8 cellular contexts compared by ENCODE assay signal in the genomic region with DNA sequence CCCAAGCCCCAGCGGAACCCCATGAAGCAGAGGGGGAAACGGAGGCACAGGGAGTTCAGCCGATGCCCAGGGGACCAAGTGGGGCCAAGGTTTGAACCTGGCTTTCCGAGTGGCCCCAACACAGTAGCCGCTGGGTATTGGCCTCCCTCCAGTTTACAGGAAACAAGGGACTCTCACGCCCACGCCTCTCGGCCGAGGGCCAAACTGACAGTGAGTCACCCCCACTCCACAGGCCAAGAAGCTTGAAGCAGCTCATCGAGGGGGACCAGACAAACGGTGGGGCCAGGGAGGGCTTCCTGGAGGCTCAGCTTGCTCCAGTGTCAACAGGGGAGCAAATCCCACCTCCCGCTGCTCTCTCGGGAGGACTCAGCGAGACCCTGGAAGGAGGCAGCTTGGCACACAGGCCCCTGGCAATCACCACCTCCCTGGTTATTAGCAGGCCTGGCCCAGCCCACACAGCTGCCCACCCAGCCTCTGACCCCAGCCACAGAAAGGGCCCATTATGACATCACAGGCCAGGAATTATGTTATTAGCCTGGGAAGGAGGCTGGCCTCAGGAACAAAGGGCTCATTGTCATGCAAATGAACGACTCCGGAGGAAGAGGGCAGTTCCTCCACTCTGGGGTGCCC.
DNase-seq lines count a peak whose midpoint lies in the region; ATAC-seq and TF ChIP-seq lines count a peak whose summit lies in the region.

No MANE protein-coding gene starts in this region.

- H3K4me3 ChIP-seq in astrocyte of the spinal cord (ENCODE audit: low read depth, low read length), result no peak overlapping the region

- in situ Hi-C loops in astrocyte of the spinal cord (cut with HindIII; ENCODE audit: low sequenced_read_pairs), result no loop called here

- peak; percentile 86 for DNase-seq in AG08396 (ENCODE audit: low spot score)
- peak; percentile 47 for DNase-seq in MV-4-11 (lab: John Stamatoyannopoulos, UW)
- DNase-seq in astrocyte of the spinal cord (ENCODE audit: low read depth, low spot score), result peak; percentile 98
- DNase-seq in hypothalamus (lab: John Stamatoyannopoulos, UW), result peak in 44 of 51 donors; percentile 13 to 95 (median 76)
- DNase-seq in retina, result peak; percentile 91
- DNase-seq in NCI-H774 (lab: John Stamatoyannopoulos, UW), result no peak
- DNase-seq in activated CD4-positive, CD25-positive, alpha-beta regulatory T cell (lab: John Stamatoyannopoulos, UW), result no peak

- no peak for ATAC-seq in GM18502 (IDR thresholded peaks at IDR 0.05; ENCODE audit: poor library complexity, unreplicated experiment)

- TF ChIP-seq CTCF in astrocyte of the spinal cord (IDR thresholded peaks at IDR 0.05; ENCODE audit: low read depth, low read length), result no peak

Comparison
In these comparisons a context has a peak if more than half of its experiments do, and no peak if none do; other contexts are left out.
1. DNase-seq: peak in AG08396 (single experiment), MV-4-11 (single experiment), astrocyte of the spinal cord (single experiment), hypothalamus (44 of 51) and retina (single experiment); none in NCI-H774 (single experiment) and activated CD4-positive, CD25-positive, alpha-beta regulatory T cell (0 of 4).